Comparison of ENCODE assay signal across 18 cellular contexts in the genomic region with DNA sequence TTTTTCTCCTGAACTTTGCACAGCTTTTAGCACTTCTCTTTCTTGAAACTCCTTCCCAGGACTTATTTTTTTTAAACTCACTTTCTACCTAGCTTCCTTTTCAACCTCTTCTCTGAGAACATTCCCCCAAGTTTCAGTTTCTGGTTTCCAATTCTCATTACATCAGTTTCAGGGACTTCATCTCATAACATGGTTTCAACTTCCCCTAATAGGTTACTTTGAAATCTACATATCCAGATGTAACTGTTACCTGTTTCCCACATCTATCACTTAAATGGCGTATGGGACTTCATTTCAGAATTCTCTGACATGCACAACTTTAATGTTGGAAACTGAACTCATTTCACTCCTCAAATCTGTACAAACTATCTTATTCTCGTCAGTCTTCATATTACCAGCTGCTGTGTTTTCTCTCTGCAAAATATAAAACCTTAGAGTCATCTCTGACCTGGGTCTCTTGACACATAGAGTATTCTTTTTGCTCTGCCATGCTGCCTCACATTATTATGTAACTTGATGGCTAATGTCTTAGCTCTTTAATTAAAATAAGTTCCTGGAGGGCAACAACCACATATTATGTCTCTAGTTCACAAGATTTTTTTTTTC. TPM values are rescaled to one million over a fixed set of nuclear protein-coding genes. Genes with fewer than 3 reads are reported as not detected.
A peak's percentile ranks its signal among the peaks of the same experiment; 100 is the strongest.
DNase-seq lines count a peak whose midpoint lies in the region; ATAC-seq lines count a peak whose summit lies in the region.
"Had no signal": no experiment of that assay in that cellular context is flagged by ENCODE, and none has a peak within 500 bp of the region (broad histone marks: within the 10 kb centered on the region; RNA-seq: fewer than 3 reads in every experiment).

No MANE protein-coding gene starts in this region.

- no peaks in the 10 kb centered on the region for H3K27me3 Mint-ChIP-seq in activated naive CD4-positive, alpha-beta T cell treated with anti-CD3 and anti-CD28 coated beads, Interleukin-2, amount 10 ng/mL, durations not matched to agents 7 days and 5 days
- H3K27me3 Mint-ChIP-seq in stimulated activated naive B cell treated with anti-CD40 and anti-IgM and Interleukin-4, amounts not matched to agents 10 μg/mL and 1 μg/mL and 100 μg/mL, for 72 hours, result no peaks in the 10 kb centered on the region

- H3K9me3 Mint-ChIP-seq in activated naive CD4-positive, alpha-beta T cell treated with anti-CD3 and anti-CD28 coated beads, Interleukin-2, amount 10 ng/mL, durations not matched to agents 7 days and 5 days, result no peaks in the 10 kb centered on the region
- H3K9me3 Mint-ChIP-seq in stimulated activated naive B cell treated with anti-CD40 and anti-IgM and Interleukin-4, amounts not matched to agents 10 μg/mL and 1 μg/mL and 100 μg/mL, for 72 hours, result no peaks in the 10 kb centered on the region

- CTCF ChIA-PET in activated naive CD4-positive, alpha-beta T cell treated with anti-CD3 and anti-CD28 coated beads, Interleukin-2, amount 10 ng/mL, durations not matched to agents 7 days and 5 days (lab: Charles Lee), result interaction anchor here (1.8 kb wide), 1 partner anchor 56 kb away, joined by 4 read pairs; no protein-coding TSS in a partner anchor

- DNase-seq in activated naive CD4-positive, alpha-beta T cell treated with anti-CD3 and anti-CD28 coated beads, Interleukin-2, amount 10 ng/mL, durations not matched to agents 7 days and 5 days, result no peak
- no peak for DNase-seq in activated naive CD4-positive, alpha-beta T cell treated with Interleukin-2 at 50 U/mL for 16 hours
- no peak for DNase-seq in stimulated activated naive B cell treated with anti-CD40 and anti-IgM and Interleukin-4, amounts not matched to agents 10 μg/mL and 1 μg/mL and 100 μg/mL, for 72 hours
- DNase-seq in NCI-H82 (lab: John Stamatoyannopoulos, UW), result no peak
- DNase-seq in A172 (ENCODE audit: low spot score), result no peak
- DNase-seq in HCEC 1CT, result no peak
- DNase-seq: activated CD4-positive, alpha-beta T cell treated with anti-CD3 and anti-CD28 coated beads, Interleukin-2, amount 50 U/mL, for 48 hours; DMS 273 treated with DMSO at 0.1 percent for 48 hours; heart left ventricle; NCI-H1048; T-helper 2 cell; uterus had no signal

- peak; percentile 64 for ATAC-seq in GM21528 (IDR thresholded peaks at IDR 0.05; ENCODE audit: low FRiP score, unreplicated experiment)
- peak; percentile 82 for ATAC-seq in HG03460 (IDR thresholded peaks at IDR 0.05; ENCODE audit: unreplicated experiment)
- peak; percentile 42 to 60 for ATAC-seq in stimulated activated naive B cell treated with anti-CD40 and anti-IgM and Interleukin-4, amounts not matched to agents 10 μg/mL and 1 μg/mL and 100 μg/mL, for 72 hours (replicated peaks)
- ATAC-seq: heart left ventricle had no signal

- no peak overlapping the region for H3K4me3 Mint-ChIP-seq in activated naive CD4-positive, alpha-beta T cell treated with anti-CD3 and anti-CD28 coated beads, Interleukin-2, amount 10 ng/mL, durations not matched to agents 7 days and 5 days
- no peak overlapping the region for H3K4me3 Mint-ChIP-seq in stimulated activated naive B cell treated with anti-CD40 and anti-IgM and Interleukin-4, amounts not matched to agents 10 μg/mL and 1 μg/mL and 100 μg/mL, for 72 hours

- H3K4me1 Mint-ChIP-seq in activated naive CD4-positive, alpha-beta T cell treated with anti-CD3 and anti-CD28 coated beads, Interleukin-2, amount 10 ng/mL, durations not matched to agents 7 days and 5 days, result peaks cover 8% of the 10 kb centered on the region
- peaks cover 4 to 6% of the 10 kb centered on the region in 2 donors for H3K4me1 Mint-ChIP-seq in stimulated activated naive B cell treated with anti-CD40 and anti-IgM and Interleukin-4, amounts not matched to agents 10 μg/mL and 1 μg/mL and 100 μg/mL, for 72 hours

- H3K27ac Mint-ChIP-seq in activated naive CD4-positive, alpha-beta T cell treated with anti-CD3 and anti-CD28 coated beads, Interleukin-2, amount 10 ng/mL, durations not matched to agents 7 days and 5 days, result peak overlapping the region; percentile 0
- peak overlapping the region; percentile 51 for H3K27ac Mint-ChIP-seq in stimulated activated naive B cell treated with anti-CD40 and anti-IgM and Interleukin-4, amounts not matched to agents 10 μg/mL and 1 μg/mL and 100 μg/mL, for 72 hours

- peaks cover 39% of the 10 kb centered on the region for H3K36me3 Mint-ChIP-seq in activated naive CD4-positive, alpha-beta T cell treated with anti-CD3 and anti-CD28 coated beads, Interleukin-2, amount 10 ng/mL, durations not matched to agents 7 days and 5 days
- H3K36me3 Mint-ChIP-seq in stimulated activated naive B cell treated with anti-CD40 and anti-IgM and Interleukin-4, amounts not matched to agents 10 μg/mL and 1 μg/mL and 100 μg/mL, for 72 hours, result peaks cover 40 to 63% of the 10 kb centered on the region in 2 donors

RNA-seq across cellular contexts. Expression of a gene that starts 58.4 kb away (rescaled TPM):
- not detected in 2 replicates for total RNA-seq in A172 (2014; rRNA removed; shearing (Covaris generic))
- total RNA-seq: heart left ventricle, myocyte, NCI-H460, pulmonary artery endothelial cell, RPMI7951 had no signal
